16 cellular contexts compared by ENCODE assay signal in genomic region chr11:77068461-77069335, GRCh38. TPM values are rescaled to one million over a fixed set of nuclear protein-coding genes. Genes with fewer than 3 reads are reported as not detected.
DNase-seq lines count a peak whose midpoint lies in the region; ATAC-seq and TF ChIP-seq lines count a peak whose summit lies in the region.
"Had no signal": no experiment of that assay in that cellular context is flagged by ENCODE, and none has a peak within 500 bp of the region (broad histone marks: within the 10 kb centered on the region; RNA-seq: fewer than 3 reads in every experiment).

No MANE protein-coding gene starts in this region.

- no peak for ATAC-seq in left cardiac atrium
- ATAC-seq in upper lobe of right lung: no peak

- intact Hi-C loops in left ventricle myocardium inferior (cut with micrococcal nuclease): no loop called here
- intact Hi-C loops in left cardiac atrium (cut with DNase I): no loop called here
- intact Hi-C loops in upper lobe of right lung (cut with DNase I): no loop called here

- H3K9ac ChIP-seq in endodermal cell (ENCODE audit: extremely low read depth, low read length, poor library complexity, severe bottlenecking): no peak overlapping the region
- H3K9ac ChIP-seq: parathyroid adenoma had no signal

- H3K27me3 ChIP-seq in left ventricle myocardium inferior (ENCODE audit: low read depth) (no peaks in the 10 kb centered on the region), endodermal cell (ENCODE audit: control insufficient read depth, insufficient read depth, low read length, poor library complexity, severe bottlenecking) (no peaks in the 10 kb centered on the region), upper lobe of right lung (no peaks in the 10 kb centered on the region)
- H3K27me3 ChIP-seq: cardiac muscle cell, MG63 had no signal

- H3K27me3 Mint-ChIP-seq in endodermal cell (ENCODE audit: insufficient read depth) (peaks cover 20% of the 10 kb centered on the region), nephron progenitor cell (ENCODE audit: low read depth, poor library complexity) (no peaks in the 10 kb centered on the region)

- H3K9me3 Mint-ChIP-seq in endodermal cell: no peaks in the 10 kb centered on the region
- H3K9me3 Mint-ChIP-seq in nephron progenitor cell: no peaks in the 10 kb centered on the region

- peak overlapping the region; percentile 76 for H3K4me3 ChIP-seq in left ventricle myocardium inferior
- H3K4me3 ChIP-seq in endodermal cell (ENCODE audit: low read length): peak overlapping the region; percentile 86
- H3K4me3 ChIP-seq in upper lobe of right lung: no peak overlapping the region
- H3K4me3 ChIP-seq: cardiac muscle cell, MG63, thoracic aorta had no signal

- peak overlapping the region; percentile 62 for H3K4me3 Mint-ChIP-seq in endodermal cell
- peak overlapping the region; percentile 65 for H3K4me3 Mint-ChIP-seq in nephron progenitor cell

- DNase-seq in left ventricle myocardium inferior (no peak), left cardiac atrium (no peak), endodermal cell (peak; percentile 29), nephron progenitor cell (no peak), upper lobe of right lung (peak; percentile 40), NCI-H1930 (lab: John Stamatoyannopoulos, UW) (no peak), OCI-M1 (lab: John Stamatoyannopoulos, UW) (no peak)
- no peak for DNase-seq in activated CD4-positive, alpha-beta T cell treated with anti-CD3 and anti-CD28 coated beads for 48 hours
- DNase-seq: MG63; NCI-H2107; SHP77; stimulated activated CD4-positive, alpha-beta T cell treated with anti-CD3 and anti-CD28 coated beads, Interleukin-15, amount 100 ng/mL, for 24 hours had no signal

- H3K27ac ChIP-seq in left ventricle myocardium inferior (replicated peaks) (peak overlapping the region; percentile 8), endodermal cell (ENCODE audit: low read depth, low read length) (no peak overlapping the region), upper lobe of right lung (no peak overlapping the region)
- H3K27ac ChIP-seq: cardiac muscle cell, parathyroid adenoma, thoracic aorta had no signal

- TF ChIP-seq CTCF in left ventricle myocardium inferior (IDR thresholded peaks at IDR 0.05; ENCODE audit: borderline replicate concordance) (no peak), endodermal cell (conservative IDR thresholded peaks at IDR 0.05) (no peak), nephron progenitor cell (IDR thresholded peaks at IDR 0.05) (no peak), upper lobe of right lung (IDR thresholded peaks at IDR 0.05) (no peak)

- H3K36me3 ChIP-seq in left ventricle myocardium inferior (no peaks in the 10 kb centered on the region), endodermal cell (ENCODE audit: control insufficient read depth, insufficient read depth, low read length) (no peaks in the 10 kb centered on the region), upper lobe of right lung (no peaks in the 10 kb centered on the region)
- H3K36me3 ChIP-seq: cardiac muscle cell, MG63, thoracic aorta had no signal

- H3K4me1 ChIP-seq in left ventricle myocardium inferior (peaks cover 45% of the 10 kb centered on the region), endodermal cell (ENCODE audit: control insufficient read depth, insufficient read depth, low read length) (peaks cover 8% of the 10 kb centered on the region), upper lobe of right lung (peaks cover 29% of the 10 kb centered on the region)
- H3K4me1 ChIP-seq: parathyroid adenoma had no signal

- no peaks in the 10 kb centered on the region for H3K36me3 Mint-ChIP-seq in endodermal cell (ENCODE audit: low read depth)
- H3K36me3 Mint-ChIP-seq in nephron progenitor cell (ENCODE audit: low read depth): no peaks in the 10 kb centered on the region

- H3K27ac Mint-ChIP-seq in endodermal cell: no peak overlapping the region
- no peak overlapping the region for H3K27ac Mint-ChIP-seq in nephron progenitor cell

- H3K9me3 ChIP-seq in left ventricle myocardium inferior (replicated peaks) (no peaks in the 10 kb centered on the region), endodermal cell (ENCODE audit: control insufficient read depth, low read length) (no peaks in the 10 kb centered on the region), upper lobe of right lung (no peaks in the 10 kb centered on the region)
- H3K9me3 ChIP-seq: MG63, thoracic aorta had no signal

- WGBS in endodermal cell (ENCODE audit: insufficient coverage in 1 of 2, insufficient read length in 1 of 2), 2 experiments: 80 to 81% methylated on average over 7 of the region's 7 CpGs

- H3K4me1 Mint-ChIP-seq in endodermal cell (peaks cover 15% of the 10 kb centered on the region), nephron progenitor cell (peaks cover 64% of the 10 kb centered on the region)

RNA-seq across cellular contexts. Expression of gene CAPN5, which starts 1.9 kb away (rescaled TPM):
- total RNA-seq in left ventricle myocardium inferior (2.3 TPM), left cardiac atrium (1 to 10 TPM; 5.6 to 5.9 TPM), endodermal cell (10 to 100 TPM; 17.5 to 21.5 TPM), upper lobe of right lung (6.5 TPM)
- 12.3 TPM for polyA plus RNA-seq in endodermal cell (2013, experiment 1 of 2)
- polyA plus RNA-seq in endodermal cell (2013, experiment 2 of 2): 14.8 TPM

RNA-seq across cellular contexts. Expression of gene OMP, which starts 33.9 kb away (rescaled TPM):
- total RNA-seq in left ventricle myocardium inferior: not detected
- total RNA-seq in left cardiac atrium: under 1 TPM in 1 of 2 donors, not detected in 1; 0.97 TPM
- 1 to 10 TPM; 1.6 to 1.7 TPM for total RNA-seq in endodermal cell
- polyA plus RNA-seq in endodermal cell (2013, experiment 1 of 2): not detected
- not detected for polyA plus RNA-seq in endodermal cell (2013, experiment 2 of 2)
- total RNA-seq in upper lobe of right lung: not detected
- total RNA-seq: cardiac muscle cell, thoracic aorta had no signal
- polyA plus RNA-seq: cardiac muscle cell, endothelial cell of umbilical vein had no signal

RNA-seq across cellular contexts. Expression of gene B3GNT6, which starts 34.5 kb away (rescaled TPM):
- not detected for total RNA-seq in left ventricle myocardium inferior
- total RNA-seq in left cardiac atrium: not detected
- not detected for total RNA-seq in endodermal cell
- not detected for polyA plus RNA-seq in endodermal cell (2013, experiment 1 of 2)
- not detected for polyA plus RNA-seq in endodermal cell (2013, experiment 2 of 2)
- not detected for total RNA-seq in upper lobe of right lung
- total RNA-seq: cardiac muscle cell, endothelial cell of umbilical vein had no signal
- polyA plus RNA-seq: cardiac muscle cell, endothelial cell of umbilical vein had no signal

RNA-seq across cellular contexts. Expression of gene MYO7A, which starts 59.3 kb away (rescaled TPM):
- 3.2 TPM for total RNA-seq in left ventricle myocardium inferior
- 10 to 100 TPM in 1 of 2 donors, 1 to 10 TPM in 1; 7.5 to 11.1 TPM for total RNA-seq in left cardiac atrium
- 1 to 10 TPM; 2.4 to 2.7 TPM for total RNA-seq in endodermal cell
- 2.1 TPM for polyA plus RNA-seq in endodermal cell (2013, experiment 1 of 2)
- 1.7 TPM for polyA plus RNA-seq in endodermal cell (2013, experiment 2 of 2)
- total RNA-seq in upper lobe of right lung: 3.6 TPM

Comparison
In these comparisons a context has a peak if more than half of its experiments do, and no peak if none do; other contexts are left out.
1. DNase-seq: peak in endodermal cell (single experiment) and upper lobe of right lung (single experiment); none in left ventricle myocardium inferior (single experiment), left cardiac atrium (single experiment), nephron progenitor cell (single experiment), NCI-H1930 (0 of 2), OCI-M1 (single experiment) and activated CD4-positive, alpha-beta T cell treated with anti-CD3 and anti-CD28 coated beads for 48 hours (single experiment).